ENCODE assay signal across 8 cellular contexts in genomic region chr15:70376929-70377691, GRCh38.
DNase-seq lines count a peak whose midpoint lies in the region; ATAC-seq and TF ChIP-seq lines count a peak whose summit lies in the region.

No MANE protein-coding gene starts in this region.

- DNase-seq in activated CD8-positive, alpha-beta memory T cell treated with anti-CD3 and anti-CD28 coated beads for 24 hours: peak; percentile 33
- DNase-seq in activated CD8-positive, alpha-beta memory T cell treated with anti-CD3 and anti-CD28 coated beads, Interleukin-2, amount 50 U/mL, for 48 hours: no peak
- DNase-seq in astrocyte of the cerebellum (ENCODE audit: low read depth) (peak; percentile 48), iPS-NIHi7 (ENCODE audit: extremely low spot score) (peak; percentile 66), superior temporal gyrus (ENCODE audit: extremely low spot score) (peak; percentile 61), GM20000 (ENCODE audit: low spot score) (no peak), activated T-cell treated with anti-CD3 and anti-CD28 coated beads for 4 hours (no peak)

- TF ChIP-seq CTCF in astrocyte of the cerebellum (IDR thresholded peaks at IDR 0.05; ENCODE audit: low read depth, low read length, missing control alignments): no peak
- no peak for TF ChIP-seq CTCF in GM20000 (IDR thresholded peaks at IDR 0.05; ENCODE audit: extremely low read depth, missing control alignments)

- no peak for ATAC-seq in HG02763 (IDR thresholded peaks at IDR 0.05; ENCODE audit: unreplicated experiment)

- H3K4me3 ChIP-seq in astrocyte of the cerebellum (ENCODE audit: low read depth, low read length): no peak overlapping the region

- in situ Hi-C loops in astrocyte of the cerebellum (cut with HindIII; ENCODE audit: low sequenced_read_pairs): no loop called here

Comparison
In these comparisons a context has a peak if more than half of its experiments do, and no peak if none do; other contexts are left out.
1. DNase-seq: peak in activated CD8-positive, alpha-beta memory T cell treated with anti-CD3 and anti-CD28 coated beads for 24 hours (single experiment), astrocyte of the cerebellum (single experiment), iPS-NIHi7 (single experiment) and superior temporal gyrus (single experiment); none in activated CD8-positive, alpha-beta memory T cell treated with anti-CD3 and anti-CD28 coated beads, Interleukin-2, amount 50 U/mL, for 48 hours (single experiment), GM20000 (single experiment) and activated T-cell treated with anti-CD3 and anti-CD28 coated beads for 4 hours (single experiment).